1 cellular context compared by ENCODE assay signal in genomic region chr4:38983756-38984647, GRCh38.
TF ChIP-seq lines count a peak whose summit lies in the region.

No MANE protein-coding gene starts in this region.

TF ChIP-seq in GM23338, 12 proteins besides CTCF, POLR2A, EP300 and RAD21 (continued from another document):
- TF ChIP-seq ETS1 (IDR thresholded peaks at IDR 0.05) (no peak), NANOG (IDR thresholded peaks at IDR 0.05; ENCODE audit: borderline replicate concordance) (no peak), ZNF462 (CRISPR knock-in tag; IDR thresholded peaks at IDR 0.05) (no peak), CREB1 (CRISPR knock-in tag; IDR thresholded peaks at IDR 0.05; ENCODE audit: low read depth) (no peak), JUNB (IDR thresholded peaks at IDR 0.05; ENCODE audit: unreplicated experiment) (no peak)
